ENCODE assay signal across 25 cellular contexts in the genomic region with DNA sequence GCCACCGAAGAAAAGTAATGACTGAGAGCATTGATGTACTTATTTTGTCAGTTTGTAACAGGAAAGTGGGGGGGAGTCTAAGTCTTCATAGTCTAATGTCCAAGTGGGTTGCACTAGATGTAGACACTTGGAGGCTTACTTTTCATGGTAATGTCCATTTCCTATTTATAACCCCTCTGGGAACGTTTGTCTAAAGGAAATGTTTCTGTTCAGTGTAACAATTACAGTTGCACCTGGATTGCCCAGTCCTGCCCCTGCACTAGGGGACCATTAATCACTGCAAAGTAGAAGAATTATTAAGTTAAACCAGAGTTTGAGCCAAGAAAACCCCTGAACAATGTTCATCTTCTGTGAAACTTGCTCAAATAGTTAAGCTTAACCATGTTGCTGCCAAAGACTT.
"Had no signal": no experiment of that assay in that cellular context is flagged by ENCODE, and none has a peak within 500 bp of the region (broad histone marks: within the 10 kb centered on the region; RNA-seq: fewer than 3 reads in every experiment).

No MANE protein-coding gene starts in this region.

- H3K36me3 Mint-ChIP-seq: natural killer cell treated with Interleukin-12 subunit alpha and Interleukin-12 subunit beta and Interleukin-15 and Interleukin-18, amount 100 ng/mL, for 72 hours; neural progenitor cell; stimulated activated naive B cell treated with anti-CD40 and anti-IgM and Interleukin-4, amounts not matched to agents 10 μg/mL and 1 μg/mL and 100 μg/mL, for 72 hours had no signal

- DNase-seq: islet precursor cell; left ventricle myocardium inferior; mesendoderm; naive thymus-derived CD4-positive, alpha-beta T cell; occipital lobe; right lobe of liver; stimulated activated CD4-positive, alpha-beta T cell treated with anti-CD3 and anti-CD28 coated beads, Interleukin-12 subunit alpha, Interleukin-12 subunit beta, amount 100 ng/mL, for 4 hours; stimulated activated CD4-positive, alpha-beta T cell treated with anti-CD3 and anti-CD28 coated beads, Interleukin-15, amount 100 ng/mL, for 24 hours; stimulated activated CD4-positive, alpha-beta T cell treated with anti-CD3 and anti-CD28 coated beads, Interleukin-2, amount 100 ng/mL, for 24 hours; stimulated activated CD4-positive, alpha-beta T cell treated with anti-CD3 and anti-CD28 coated beads, Interleukin-4, amount 100 ng/mL, for 1 hour; stimulated activated naive B cell treated with anti-CD40 and anti-IgM and Interleukin-4, amounts not matched to agents 10 μg/mL and 1 μg/mL and 100 μg/mL, for 72 hours; stimulated activated naive CD8-positive, alpha-beta T cell treated with anti-CD3 and anti-CD28 coated beads, Interleukin-15, Interleukin-2, amounts not matched to agents 100 U/mL and 50 U/mL, for 24 hours; stomach; testis; thyroid gland; transverse colon; upper lobe of left lung had no signal

- H3K36me3 ChIP-seq: left ventricle myocardium inferior, neural progenitor cell, neutrophil, right atrium auricular region, right lobe of liver, stomach, thyroid gland, transverse colon, upper lobe of left lung, vagina had no signal

- ATAC-seq: naive thymus-derived CD4-positive, alpha-beta T cell; natural killer cell treated with Interleukin-12 subunit alpha and Interleukin-12 subunit beta and Interleukin-15 and Interleukin-18, amount 100 ng/mL, for 72 hours; right lobe of liver; stimulated activated naive B cell treated with anti-CD40 and anti-IgM and Interleukin-4, amounts not matched to agents 10 μg/mL and 1 μg/mL and 100 μg/mL, for 72 hours; stimulated activated naive CD8-positive, alpha-beta T cell treated with anti-CD3 and anti-CD28 coated beads, Interleukin-15, Interleukin-2, amounts not matched to agents 100 U/mL and 50 U/mL, for 24 hours had no signal

- H3K4me3 Mint-ChIP-seq: mesothelial cell of epicardium; naive thymus-derived CD4-positive, alpha-beta T cell; natural killer cell treated with Interleukin-12 subunit alpha and Interleukin-12 subunit beta and Interleukin-15 and Interleukin-18, amount 100 ng/mL, for 72 hours; neural progenitor cell; stimulated activated naive B cell treated with anti-CD40 and anti-IgM and Interleukin-4, amounts not matched to agents 10 μg/mL and 1 μg/mL and 100 μg/mL, for 72 hours had no signal

- H3K4me3 ChIP-seq: left ventricle myocardium inferior, lung, neural progenitor cell, right atrium auricular region, right lobe of liver, stomach, testis, thyroid gland, transverse colon, upper lobe of left lung, vagina had no signal

- H3K4me1 ChIP-seq: left ventricle myocardium inferior, neural progenitor cell, parathyroid adenoma, right atrium auricular region, right lobe of liver, stomach, testis, thyroid gland, transverse colon, upper lobe of left lung, vagina had no signal

- H3K27ac ChIP-seq: left ventricle myocardium inferior, neural progenitor cell, neutrophil, parathyroid adenoma, right atrium auricular region, right lobe of liver, stomach, testis, thyroid gland, transverse colon, upper lobe of left lung, vagina had no signal

- H3K27me3 ChIP-seq: neural progenitor cell, right atrium auricular region, right lobe of liver, stomach, testis, thyroid gland, transverse colon, upper lobe of left lung, vagina had no signal

- H3K4me1 Mint-ChIP-seq: stimulated activated naive B cell treated with anti-CD40 and anti-IgM and Interleukin-4, amounts not matched to agents 10 μg/mL and 1 μg/mL and 100 μg/mL, for 72 hours had no signal

- H3K4me2 ChIP-seq: neural progenitor cell had no signal

- H3K9me3 ChIP-seq: neutrophil, right lobe of liver, testis, thyroid gland, transverse colon, upper lobe of left lung, vagina had no signal

- H3K27ac Mint-ChIP-seq: mesothelial cell of epicardium; natural killer cell treated with Interleukin-12 subunit alpha and Interleukin-12 subunit beta and Interleukin-15 and Interleukin-18, amount 100 ng/mL, for 72 hours; neural progenitor cell; stimulated activated naive B cell treated with anti-CD40 and anti-IgM and Interleukin-4, amounts not matched to agents 10 μg/mL and 1 μg/mL and 100 μg/mL, for 72 hours had no signal

- H3K9me3 Mint-ChIP-seq: natural killer cell treated with Interleukin-12 subunit alpha and Interleukin-12 subunit beta and Interleukin-15 and Interleukin-18, amount 100 ng/mL, for 72 hours; neural progenitor cell; stimulated activated naive B cell treated with anti-CD40 and anti-IgM and Interleukin-4, amounts not matched to agents 10 μg/mL and 1 μg/mL and 100 μg/mL, for 72 hours had no signal

- H3K27me3 Mint-ChIP-seq: naive thymus-derived CD4-positive, alpha-beta T cell had no signal

- H2AFZ ChIP-seq: neural progenitor cell, parathyroid adenoma had no signal

- H3K79me2 ChIP-seq: parathyroid adenoma had no signal
